ENCODE assay signal across 12 cellular contexts in the genomic region with DNA sequence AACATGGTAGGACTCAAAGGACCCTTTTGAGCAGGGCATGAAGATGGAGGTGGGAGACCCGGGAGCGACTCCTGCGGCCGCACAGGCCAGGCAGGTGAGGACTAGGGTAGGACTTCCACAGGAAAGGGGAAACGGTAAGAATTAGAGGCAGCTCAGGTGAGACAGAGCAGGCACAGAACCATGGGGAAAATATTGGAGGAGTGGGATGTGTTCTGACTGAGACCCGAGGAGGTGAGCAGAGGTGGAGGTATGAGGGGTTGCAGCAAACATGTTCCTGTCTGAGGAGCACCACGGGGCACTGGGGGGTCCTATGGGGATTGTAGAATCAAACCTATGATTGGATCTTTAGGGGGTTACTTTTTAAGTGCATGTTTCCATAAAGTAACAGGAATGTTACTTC. TPM values are rescaled to one million over a fixed set of nuclear protein-coding genes. Genes with fewer than 3 reads are reported as not detected.
DNase-seq lines count a peak whose midpoint lies in the region; ATAC-seq, FAIRE-seq and TF ChIP-seq lines count a peak whose summit lies in the region.
"Had no signal": no experiment of that assay in that cellular context is flagged by ENCODE, and none has a peak within 500 bp of the region (broad histone marks: within the 10 kb centered on the region; RNA-seq: fewer than 3 reads in every experiment).

No MANE protein-coding gene starts in this region.

- no peak overlapping the region for H3K4ac ChIP-seq in mesenchymal stem cell (ENCODE audit: low read depth in 1 of 2, low read length in 2 of 2)

- no peak overlapping the region for H3K18ac ChIP-seq in mesenchymal stem cell (ENCODE audit: low read depth in 1 of 2, low read length in 2 of 2)

- H2AK5ac ChIP-seq in mesenchymal stem cell (ENCODE audit: low read length, severe bottlenecking) = no peak overlapping the region

- peaks cover 82% of the 10 kb centered on the region for H3K4me1 Mint-ChIP-seq in activated naive CD4-positive, alpha-beta T cell treated with anti-CD3 and anti-CD28 coated beads, Interleukin-2, amount 10 ng/mL, durations not matched to agents 7 days and 5 days
- peaks cover 36% of the 10 kb centered on the region for H3K4me1 Mint-ChIP-seq in astrocyte (ENCODE audit: low read depth, unreplicated experiment)

- 74% methylated on average over 7 of the region's 7 CpGs for WGBS in mesenchymal stem cell
- WGBS in transverse colon (ENCODE audit: low coverage in 1 of 2), 2 donors = 72 to 74% methylated on average over 7 of the region's 7 CpGs

- no peak for FAIRE-seq in astrocyte (lab: Jason Lieb, UNC)

- H4K20me1 ChIP-seq in astrocyte (ENCODE audit: insufficient read depth, low read length) = peaks cover 47% of the 10 kb centered on the region

- DNase-seq in activated naive CD4-positive, alpha-beta T cell treated with anti-CD3 and anti-CD28 coated beads, Interleukin-2, amount 10 ng/mL, durations not matched to agents 7 days and 5 days = no peak
- DNase-seq in activated naive CD4-positive, alpha-beta T cell treated with anti-CD3 and anti-CD28 coated beads, Interleukin-2, amount 50 U/mL, for 16 hours = no peak
- DNase-seq in astrocyte (ENCODE audit: low read depth) (no peak), mesenchymal stem cell (no peak), transverse colon (no peak), DMS153 treated with DMSO at 0.1 percent for 48 hours (lab: John Stamatoyannopoulos, UW; ENCODE audit: unreplicated experiment) (no peak), NCI-H2029 (lab: John Stamatoyannopoulos, UW) (no peak)
- DNase-seq: BE2C; NCI-H1417; stimulated activated CD4-positive, alpha-beta T cell treated with anti-CD3 and anti-CD28 coated beads, Interleukin-4, amount 100 ng/mL, for 24 hours had no signal

- H3K27me3 ChIP-seq in astrocyte (ENCODE audit: insufficient read depth, low read length) = no peaks in the 10 kb centered on the region
- H3K27me3 ChIP-seq in mesenchymal stem cell (ENCODE audit: control insufficient read depth in 1 of 2, insufficient read depth in 1 of 2, low read length in 2 of 2) = no peaks in the 10 kb centered on the region
- no peaks in the 10 kb centered on the region for H3K27me3 ChIP-seq in transverse colon
- H3K27me3 ChIP-seq: BE2C had no signal

- H4K91ac ChIP-seq in mesenchymal stem cell (ENCODE audit: low read length) = no peak overlapping the region

- peak overlapping the region; percentile 74 for H3K4me3 Mint-ChIP-seq in activated naive CD4-positive, alpha-beta T cell treated with anti-CD3 and anti-CD28 coated beads, Interleukin-2, amount 10 ng/mL, durations not matched to agents 7 days and 5 days
- H3K4me3 Mint-ChIP-seq in astrocyte (ENCODE audit: unreplicated experiment) = no peak overlapping the region

- no peak overlapping the region for H2BK120ac ChIP-seq in mesenchymal stem cell (ENCODE audit: low read depth, low read length)

- no peak overlapping the region for H3K14ac ChIP-seq in mesenchymal stem cell (ENCODE audit: low read length in 2 of 2)

- H3K9ac ChIP-seq in astrocyte (ENCODE audit: low read length) (no peak overlapping the region), mesenchymal stem cell (ENCODE audit: low read length) (peak overlapping the region; percentile 90)

- ATAC-seq in HG03025 (IDR thresholded peaks at IDR 0.05; ENCODE audit: low FRiP score, unreplicated experiment) = no peak

- CTCF ChIA-PET in activated naive CD4-positive, alpha-beta T cell treated with anti-CD3 and anti-CD28 coated beads, Interleukin-2, amount 10 ng/mL, durations not matched to agents 7 days and 5 days (lab: Charles Lee) = no interaction called here

- peaks cover 21% of the 10 kb centered on the region for H3K4me1 ChIP-seq in astrocyte (ENCODE audit: insufficient read depth, low read length)
- peaks cover 21% of the 10 kb centered on the region for H3K4me1 ChIP-seq in mesenchymal stem cell (ENCODE audit: control insufficient read depth, insufficient read depth, low read depth, low read length)
- peaks cover 9 to 34% (median 33%) of the 10 kb centered on the region in 4 donors for H3K4me1 ChIP-seq in transverse colon

- in situ Hi-C loops in transverse colon (cut with MboI; ENCODE audit: low pct_ligation_motif_present in 1 of 4, low pct_unique_long_range_greater_than_20kb in 1 of 4, low sequenced_read_pairs in 3 of 4) = no loop called here

- H3K79me1 ChIP-seq in mesenchymal stem cell (replicated peaks; ENCODE audit: low read length, poor library complexity, severe bottlenecking) = peaks cover 9% of the 10 kb centered on the region

- H3K4me2 ChIP-seq in astrocyte (ENCODE audit: low read length) (no peak overlapping the region), mesenchymal stem cell (ENCODE audit: low read length, poor library complexity, severe bottlenecking) (no peak overlapping the region)

- H4K8ac ChIP-seq in mesenchymal stem cell (ENCODE audit: low read length) = no peak overlapping the region

- no peak for TF ChIP-seq CTCF in astrocyte (IDR thresholded peaks at IDR 0.05; ENCODE audit: insufficient read depth, low read depth, low read length)
- TF ChIP-seq CTCF in transverse colon (IDR thresholded peaks at IDR 0.05) = no peak

- TF ChIP-seq EP300 in transverse colon (IDR thresholded peaks at IDR 0.05; ENCODE audit: low read depth) = no peak

- TF ChIP-seq POLR2A in transverse colon (IDR thresholded peaks at IDR 0.05) = no peak

- peak overlapping the region; percentile 91 for H3K27ac Mint-ChIP-seq in activated naive CD4-positive, alpha-beta T cell treated with anti-CD3 and anti-CD28 coated beads, Interleukin-2, amount 10 ng/mL, durations not matched to agents 7 days and 5 days
- H3K27ac Mint-ChIP-seq in astrocyte (ENCODE audit: unreplicated experiment) = peak overlapping the region; percentile 96

- intact Hi-C loops in transverse colon (cut with DNase I; ENCODE audit: low total_unique reads) = no loop called here

- H2BK12ac ChIP-seq in mesenchymal stem cell (ENCODE audit: low read length in 2 of 2) = peak overlapping the region in 1 of 2 experiments; percentile 57

- no peaks in the 10 kb centered on the region for H3K27me3 Mint-ChIP-seq in activated naive CD4-positive, alpha-beta T cell treated with anti-CD3 and anti-CD28 coated beads, Interleukin-2, amount 10 ng/mL, durations not matched to agents 7 days and 5 days
- no peaks in the 10 kb centered on the region for H3K27me3 Mint-ChIP-seq in astrocyte (ENCODE audit: low read depth, unreplicated experiment)

- H3K27ac ChIP-seq in astrocyte (ENCODE audit: low read depth, low read length) (peak overlapping the region; percentile 92), mesenchymal stem cell (ENCODE audit: low read length, poor library complexity, severe bottlenecking) (no peak overlapping the region), transverse colon (peak overlapping the region; percentile 95 to 98 (median 96))
- H3K27ac ChIP-seq: SK-N-MC had no signal

- no peak overlapping the region for H2BK15ac ChIP-seq in mesenchymal stem cell (ENCODE audit: low read depth, poor library complexity, severe bottlenecking)

- no peaks in the 10 kb centered on the region for H3K9me3 Mint-ChIP-seq in activated naive CD4-positive, alpha-beta T cell treated with anti-CD3 and anti-CD28 coated beads, Interleukin-2, amount 10 ng/mL, durations not matched to agents 7 days and 5 days
- H3K9me3 Mint-ChIP-seq in astrocyte (ENCODE audit: unreplicated experiment) = no peaks in the 10 kb centered on the region

- no peaks in the 10 kb centered on the region for H3K9me3 ChIP-seq in astrocyte (ENCODE audit: insufficient read depth, low read depth, low read length)
- no peaks in the 10 kb centered on the region for H3K9me3 ChIP-seq in mesenchymal stem cell (ENCODE audit: control insufficient read depth, low read length)
- no peaks in the 10 kb centered on the region for H3K9me3 ChIP-seq in transverse colon
- H3K9me3 ChIP-seq: BE2C had no signal

- H3K79me2 ChIP-seq in astrocyte (ENCODE audit: insufficient read depth, low read length) = peaks cover 9% of the 10 kb centered on the region

- no peak overlapping the region for H3K23ac ChIP-seq in mesenchymal stem cell (ENCODE audit: low read length in 2 of 2)

- H3K36me3 Mint-ChIP-seq in activated naive CD4-positive, alpha-beta T cell treated with anti-CD3 and anti-CD28 coated beads, Interleukin-2, amount 10 ng/mL, durations not matched to agents 7 days and 5 days = peaks cover 50% of the 10 kb centered on the region
- peaks cover 12% of the 10 kb centered on the region for H3K36me3 Mint-ChIP-seq in astrocyte (ENCODE audit: low read depth, unreplicated experiment)

- no peak overlapping the region for H3K4me3 ChIP-seq in astrocyte (ENCODE audit: insufficient read depth, low read depth, low read length)
- H3K4me3 ChIP-seq in mesenchymal stem cell (ENCODE audit: insufficient read depth in 1 of 2, low read depth in 1 of 2, low read length in 2 of 2) = no peak overlapping the region
- no peak overlapping the region for H3K4me3 ChIP-seq in transverse colon
- H3K4me3 ChIP-seq: SK-N-MC had no signal

- peak overlapping the region; percentile 49 for H2BK5ac ChIP-seq in mesenchymal stem cell (ENCODE audit: low read depth, low read length, poor library complexity, severe bottlenecking)

- peaks cover 10% of the 10 kb centered on the region for H3K36me3 ChIP-seq in astrocyte (ENCODE audit: insufficient read depth, low read length)
- H3K36me3 ChIP-seq in mesenchymal stem cell (ENCODE audit: control insufficient read depth in 1 of 2, insufficient read depth in 2 of 2, low read depth in 1 of 2, low read length in 2 of 2) = peaks cover 13 to 39% of the 10 kb centered on the region in 2 experiments
- H3K36me3 ChIP-seq in transverse colon = no peaks in the 10 kb centered on the region

- H2AFZ ChIP-seq in astrocyte (ENCODE audit: low read depth, low read length) = no peak overlapping the region
- no peak overlapping the region for H2AFZ ChIP-seq in mesenchymal stem cell (ENCODE audit: low read depth, low read length)

RNA-seq across cellular contexts. Expression of a gene that starts 1.4 kb away (rescaled TPM):
- total RNA-seq in astrocyte (15.9 and 18.6 TPM in 2 replicates), transverse colon (10 to 100 TPM; 18.7 to 51.9 (median 38.6) TPM)
- 3.3 TPM for polyA plus RNA-seq in mesenchymal stem cell (2013, experiment 1 of 2)
- polyA plus RNA-seq in mesenchymal stem cell (2013, experiment 2 of 2) = 3.6 TPM

RNA-seq across cellular contexts. Expression of a gene that starts 16.3 kb away (rescaled TPM):
- 75.9 and 90.6 TPM in 2 replicates for total RNA-seq in astrocyte
- 26.2 TPM for polyA plus RNA-seq in mesenchymal stem cell (2013, experiment 1 of 2)
- 25.8 TPM for polyA plus RNA-seq in mesenchymal stem cell (2013, experiment 2 of 2)
- 10 to 100 TPM in 1 of 4 donors, 1 to 10 TPM in 3; 1.5 to 22.7 (median 8.7) TPM for total RNA-seq in transverse colon
